Comparison of ENCODE assay signal across 8 cellular contexts in the genomic region with DNA sequence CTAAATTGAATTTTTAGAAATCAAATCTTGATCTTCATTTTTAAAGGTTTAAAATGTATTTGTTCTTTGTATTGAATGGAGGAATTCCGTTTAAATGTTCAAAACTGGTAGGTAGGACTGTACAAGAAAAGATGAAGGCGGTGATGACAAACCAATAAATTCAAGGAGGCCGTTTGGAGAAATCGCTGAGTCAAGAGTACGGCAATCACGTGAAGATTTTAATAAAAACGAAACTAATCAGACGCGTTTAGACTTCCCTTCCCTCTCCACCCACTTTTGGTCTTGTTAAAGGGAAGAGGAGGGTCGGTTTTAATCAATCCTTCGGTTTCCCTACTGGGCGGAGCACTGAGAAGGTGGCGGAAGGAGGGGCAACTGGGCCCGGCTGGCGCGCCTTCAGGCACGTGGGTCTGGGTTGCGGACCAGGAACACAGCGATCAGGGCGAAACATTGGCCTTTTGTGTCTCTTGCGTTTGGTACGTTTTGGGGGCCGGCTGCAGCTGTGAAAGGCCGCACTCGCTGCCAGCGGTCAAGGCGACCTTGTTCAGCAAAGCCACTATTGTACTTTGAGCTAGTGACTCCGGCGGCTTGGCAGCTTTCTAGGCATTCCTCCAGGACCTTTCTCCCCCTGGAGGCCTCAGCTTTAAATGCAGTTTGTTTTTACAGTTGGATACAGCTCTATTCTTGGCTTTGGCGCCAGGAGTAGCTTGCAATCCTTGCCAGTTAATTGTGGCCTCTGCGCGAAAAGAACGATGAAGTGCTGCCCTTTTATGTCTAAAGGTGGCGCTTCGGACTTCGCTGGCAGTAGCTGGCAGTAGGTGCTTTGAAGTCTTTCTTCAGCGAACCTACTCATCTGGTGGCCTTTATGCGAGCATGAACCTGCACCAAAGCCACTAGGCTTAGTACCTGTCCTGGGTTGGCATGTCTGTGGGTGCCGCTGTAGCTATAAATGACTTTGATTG. TPM values are rescaled to one million over a fixed set of nuclear protein-coding genes. Genes with fewer than 3 reads are reported as not detected.
DNase-seq lines count a peak whose midpoint lies in the region; ATAC-seq and TF ChIP-seq lines count a peak whose summit lies in the region.

No MANE protein-coding gene starts in this region.

- ATAC-seq in GM19328 (IDR thresholded peaks at IDR 0.05; ENCODE audit: unreplicated experiment) (peak; percentile 71), HG03460 (IDR thresholded peaks at IDR 0.05; ENCODE audit: unreplicated experiment) (peak; percentile 78), lung (ENCODE audit: insufficient read depth, low FRiP score) (peak; percentile 74)

- CTCF ChIA-PET in activated CD4-positive, alpha-beta memory T cell treated with anti-CD3 and anti-CD28 coated beads, Interleukin-2, amount 10 ng/mL, durations not matched to agents 7 days and 5 days (lab: Charles Lee): interaction anchor here (0.6 to 2.4 kb wide), 22 partner anchors 8 to 237 kb away, joined by 3 to 11 read pairs (median 4); a partner anchor contains a TSS

- H3K36me3 ChIP-seq in effector memory CD4-positive, alpha-beta T cell (ENCODE audit: control insufficient read depth, insufficient read depth, low read length): no peaks in the 10 kb centered on the region
- H3K36me3 ChIP-seq in lung (ENCODE audit: control insufficient read depth in 2 of 2, insufficient read depth in 2 of 2, low read length in 2 of 2): no peaks in the 10 kb centered on the region

- peak overlapping the region; percentile 71 for H3K27ac ChIP-seq in effector memory CD4-positive, alpha-beta T cell (ENCODE audit: insufficient read depth, low read length, poor library complexity, severe bottlenecking)
- H3K27ac ChIP-seq in lung (ENCODE audit: low read depth in 1 of 2, low read length in 1 of 2): peak overlapping the region; percentile 91 to 97

- H3K4me1 Mint-ChIP-seq in activated CD4-positive, alpha-beta memory T cell treated with anti-CD3 and anti-CD28 coated beads, Interleukin-2, amount 10 ng/mL, durations not matched to agents 7 days and 5 days: peaks cover 31% of the 10 kb centered on the region

- no peaks in the 10 kb centered on the region for H3K27me3 Mint-ChIP-seq in activated CD4-positive, alpha-beta memory T cell treated with anti-CD3 and anti-CD28 coated beads, Interleukin-2, amount 10 ng/mL, durations not matched to agents 7 days and 5 days

- TF ChIP-seq CTCF in lung (IDR thresholded peaks at IDR 0.05; ENCODE audit: control extremely low read depth, extremely low read depth): peak; percentile 17

- peak overlapping the region; percentile 60 for H3K4me3 ChIP-seq in effector memory CD4-positive, alpha-beta T cell (ENCODE audit: insufficient read depth, low read depth, low read length, poor library complexity, severe bottlenecking)
- H3K4me3 ChIP-seq in lung: peak overlapping the region; percentile 34

- 1 to 24% methylated on average over 39 of the region's 39 CpGs for WGBS in lung, 2 donors

- peak; percentile 88 for DNase-seq in CD1c-positive myeloid dendritic cell (ENCODE audit: extremely low spot score)
- DNase-seq in NCI-H526 treated with DMSO at 0.1 percent for 48 hours (lab: John Stamatoyannopoulos, UW): peak; percentile 86
- DNase-seq in activated CD4-positive, alpha-beta memory T cell treated with anti-CD3 and anti-CD28 coated beads, Interleukin-2, amount 10 ng/mL, durations not matched to agents 7 days and 5 days: peak; percentile 66
- DNase-seq in effector memory CD4-positive, alpha-beta T cell: peak; percentile 31 to 46 (median 44)
- DNase-seq in lung (ENCODE audit: low spot score): peak; percentile 69
- DNase-seq in stimulated activated CD4-positive, alpha-beta T cell treated with anti-CD3 and anti-CD28 coated beads, TNF-alpha, amount 100 ng/mL, for 48 hours (ENCODE audit: low read depth in 3 of 3): peak; percentile 6 to 33 (median 27)

- no peaks in the 10 kb centered on the region for H3K36me3 Mint-ChIP-seq in activated CD4-positive, alpha-beta memory T cell treated with anti-CD3 and anti-CD28 coated beads, Interleukin-2, amount 10 ng/mL, durations not matched to agents 7 days and 5 days (ENCODE audit: low read depth)

- H3K27me3 ChIP-seq in effector memory CD4-positive, alpha-beta T cell (replicated peaks; ENCODE audit: control insufficient read depth, insufficient read depth, low read length, poor library complexity, severe bottlenecking): no peaks in the 10 kb centered on the region
- no peaks in the 10 kb centered on the region for H3K27me3 ChIP-seq in lung (ENCODE audit: control insufficient read depth, insufficient read depth)

- H3K9me3 Mint-ChIP-seq in activated CD4-positive, alpha-beta memory T cell treated with anti-CD3 and anti-CD28 coated beads, Interleukin-2, amount 10 ng/mL, durations not matched to agents 7 days and 5 days: no peaks in the 10 kb centered on the region

- peaks cover 7% of the 10 kb centered on the region for H3K4me1 ChIP-seq in effector memory CD4-positive, alpha-beta T cell (ENCODE audit: control insufficient read depth, insufficient read depth, low read length, poor library complexity, severe bottlenecking)
- no peaks in the 10 kb centered on the region for H3K4me1 ChIP-seq in lung (ENCODE audit: control insufficient read depth in 2 of 2, insufficient read depth in 2 of 2, low read length in 2 of 2)

- peak overlapping the region; percentile 76 for H3K4me3 Mint-ChIP-seq in activated CD4-positive, alpha-beta memory T cell treated with anti-CD3 and anti-CD28 coated beads, Interleukin-2, amount 10 ng/mL, durations not matched to agents 7 days and 5 days

- H3K27ac Mint-ChIP-seq in activated CD4-positive, alpha-beta memory T cell treated with anti-CD3 and anti-CD28 coated beads, Interleukin-2, amount 10 ng/mL, durations not matched to agents 7 days and 5 days: peak overlapping the region; percentile 95

- H3K9me3 ChIP-seq in effector memory CD4-positive, alpha-beta T cell (ENCODE audit: control insufficient read depth, low read length): no peaks in the 10 kb centered on the region
- H3K9me3 ChIP-seq in lung (ENCODE audit: control insufficient read depth in 2 of 2, insufficient read depth in 1 of 2, low read length in 1 of 2): peaks cover 0 to 5% of the 10 kb centered on the region in 2 donors

- POLR2A ChIA-PET in activated CD4-positive, alpha-beta memory T cell treated with anti-CD3 and anti-CD28 coated beads, Interleukin-2, amount 10 ng/mL, durations not matched to agents 7 days and 5 days (lab: Charles Lee): interaction anchor here (0.8 to 1.9 kb wide), 8 partner anchors 17 to 235 kb away, joined by 3 to 18 read pairs (median 8); a partner anchor contains a TSS

RNA-seq across cellular contexts. Expression of a gene that starts 16.7 kb away (rescaled TPM):
- 10 to 100 TPM; 59.4 to 60.3 TPM for total RNA-seq in activated CD4-positive, alpha-beta memory T cell treated with anti-CD3 and anti-CD28 coated beads, Interleukin-2, amount 10 ng/mL, durations not matched to agents 7 days and 5 days
- total RNA-seq in lung: 100 to 1,000 TPM in 1 of 2 donors, 10 to 100 TPM in 1; 96.7 to 102 TPM
- 100 to 1,000 TPM in 1 of 2 donors, 10 to 100 TPM in 1; 35.0 to 100 TPM for polyA plus RNA-seq in lung

Comparison
In these comparisons a context has a peak if more than half of its experiments do, and no peak if none do; other contexts are left out.
1. Peak in every context shown above with its lines: DNase-seq, ATAC-seq, H3K4me3 ChIP-seq and H3K27ac ChIP-seq.
2. DNase-seq: peak in every context shown above with its lines; median percentile 88 in CD1c-positive myeloid dendritic cell; 86 in NCI-H526 treated with DMSO at 0.1 percent for 48 hours; 69 in lung; 66 in activated CD4-positive, alpha-beta memory T cell treated with anti-CD3 and anti-CD28 coated beads, Interleukin-2, amount 10 ng/mL, durations not matched to agents 7 days and 5 days; 44 in effector memory CD4-positive, alpha-beta T cell; 27 in stimulated activated CD4-positive, alpha-beta T cell treated with anti-CD3 and anti-CD28 coated beads, TNF-alpha, amount 100 ng/mL, for 48 hours.